ENCODE assay signal across 18 cellular contexts in genomic region chr4:80094191-80094590, GRCh38.
"Had no signal": no experiment of that assay in that cellular context is flagged by ENCODE, and none has a peak within 500 bp of the region (broad histone marks: within the 10 kb centered on the region; RNA-seq: fewer than 3 reads in every experiment).

No MANE protein-coding gene starts in this region.

- H3K4me1 ChIP-seq: body of pancreas, lower lobe of right lung, testis had no signal

- H3K27ac ChIP-seq: body of pancreas, coronary artery, lower lobe of right lung, testis, VCaP had no signal

- H3K9me3 ChIP-seq: body of pancreas, lower lobe of right lung, testis had no signal

- DNase-seq: activated CD4-positive, alpha-beta T cell treated with anti-CD3 and anti-CD28 coated beads, Interleukin-2, amount 50 U/mL, for 1 hour; activated CD4-positive, CD25-positive, alpha-beta regulatory T cell treated with anti-CD3 and anti-CD28 coated beads, Interleukin-2, amount 50 U/mL, for 72 hours; activated gamma-delta T cell treated with Interleukin-2 at 50 U/mL for 16 hours; body of pancreas; central memory CD4-positive, alpha-beta T cell; foreskin melanocyte; glutamatergic neuron; hippocampal formation; islet precursor cell; left colon; lower lobe of right lung; nephron progenitor cell; nucleus accumbens; stimulated activated CD4-positive, alpha-beta T cell treated with anti-CD3 and anti-CD28 coated beads, Interleukin-4, amount 100 ng/mL, for 24 hours; T-helper 2 cell; testis had no signal

- H3K4me3 ChIP-seq: body of pancreas, coronary artery, lower lobe of right lung, testis had no signal

- H3K36me3 ChIP-seq: lower lobe of right lung had no signal

- H3K27me3 ChIP-seq: body of pancreas, testis had no signal
